In genomic region chr13:114136576-114136975, GRCh38 we compare ENCODE assay signal across 22 cellular contexts. TPM values are rescaled to one million over a fixed set of nuclear protein-coding genes. Genes with fewer than 3 reads are reported as not detected.
DNase-seq lines count a peak whose midpoint lies in the region; ATAC-seq, FAIRE-seq and TF ChIP-seq lines count a peak whose summit lies in the region.
"Had no signal": no experiment of that assay in that cellular context is flagged by ENCODE, and none has a peak within 500 bp of the region (broad histone marks: within the 10 kb centered on the region; RNA-seq: fewer than 3 reads in every experiment).

No MANE protein-coding gene starts in this region.

- H3K4me1 ChIP-seq in GM23338 (ENCODE audit: insufficient read depth) (no peaks in the 10 kb centered on the region), H1 (replicated peaks in 1 of 4; ENCODE audit: control insufficient read depth in 3 of 4, insufficient read depth in 4 of 4, low read length in 3 of 4) (peaks cover 0 to 4% (median 2%) of the 10 kb centered on the region in 4 experiments; a peak in 3 of 7 replicates)

- peaks cover 12% of the 10 kb centered on the region; the same call in 1 of the 2 replicates for H3F3A ChIP-seq in GM23338 (replicated peaks; ENCODE audit: low read depth)

- 93% methylated on average over 7 of the region's 7 CpGs; no CpG with 5 or more reads in 1 of the 2 experiments for WGBS in H1 (ENCODE audit: extremely low coverage in 1 of 2, insufficient coverage in 1 of 2, insufficient read length in 1 of 2, insufficient replicate concordance in 2 of 2, low coverage in 1 of 2, low lambda C conversion rate in 2 of 2, missing lambda C conversion rate in 1 of 2), 2 experiments

- no peak overlapping the region for H2BK12ac ChIP-seq in H1 (ENCODE audit: low read depth, low read length)

- no peak overlapping the region for H4K5ac ChIP-seq in H1 (ENCODE audit: insufficient read length, low read depth, low read length)

- TF ChIP-seq RAD21 in H1 (IDR thresholded peaks at IDR 0.05 in 1 of 2, conservative IDR thresholded peaks at IDR 0.05 in 1 of 2; ENCODE audit: low read depth in 2 of 2, low read length in 2 of 2) = no peak

- H3K9me2 ChIP-seq in GM23338 (ENCODE audit: insufficient read depth) = no peaks in the 10 kb centered on the region

- peak overlapping the region; percentile 54 for H2BK120ac ChIP-seq in H1 (replicated peaks; ENCODE audit: low read depth, low read length)

- no peak for TF ChIP-seq CTCF in GM23338 (conservative IDR thresholded peaks at IDR 0.05; ENCODE audit: low read depth in 2 of 2)
- no peak for TF ChIP-seq CTCF in H1 (IDR thresholded peaks at IDR 0.05; ENCODE audit: control extremely low read depth in 1 of 3, insufficient read depth in 1 of 3, low read depth in 1 of 3, low read length in 3 of 3)

- peaks cover 14% of the 10 kb centered on the region for H3K23me2 ChIP-seq in H1 (ENCODE audit: low read depth, low read length)

- no peak overlapping the region for H3K56ac ChIP-seq in H1 (replicated peaks; ENCODE audit: insufficient read length, low read depth, low read length)

- no peak overlapping the region for H2BK15ac ChIP-seq in H1 (ENCODE audit: low read length)

- no peaks in the 10 kb centered on the region for H3K9me3 ChIP-seq in H1 (ENCODE audit: insufficient read depth in 2 of 2, low read depth in 1 of 2, low read length in 1 of 2)

- H3K4me3 ChIP-seq in GM23338 (no peak overlapping the region), H1 (ENCODE audit: extremely low read depth in 1 of 4, insufficient read depth in 2 of 4, low read depth in 3 of 4, low read length in 4 of 4) (no peak overlapping the region)
- H3K4me3 ChIP-seq: GM12878, PC-9 had no signal

- H4K20me1 ChIP-seq in GM23338 (replicated peaks; ENCODE audit: insufficient read depth) = no peaks in the 10 kb centered on the region
- H4K20me1 ChIP-seq in H1 (replicated peaks in 1 of 2; ENCODE audit: control insufficient read depth in 1 of 2, insufficient read depth in 2 of 2, low read length in 2 of 2) = peaks cover 0 to 11% of the 10 kb centered on the region in 2 experiments

- H3K23ac ChIP-seq in H1 (ENCODE audit: insufficient read length) = no peak overlapping the region

- no peak overlapping the region for H3K4me2 ChIP-seq in GM23338
- H3K4me2 ChIP-seq in H1 (ENCODE audit: insufficient read depth in 1 of 2, low read depth in 2 of 2, low read length in 2 of 2) = no peak overlapping the region
- H3K4me2 ChIP-seq: KMS-11, PC-9 had no signal

- H3K18ac ChIP-seq in H1 (ENCODE audit: extremely low read depth, low read length) = no peak overlapping the region

- no peak for ATAC-seq in GM23338
- ATAC-seq in HG03378 (IDR thresholded peaks at IDR 0.05; ENCODE audit: unreplicated experiment) = no peak
- ATAC-seq: GM12878, HepG2 had no signal

- no peak overlapping the region for H3K9ac ChIP-seq in H1 (replicated peaks in 1 of 4; ENCODE audit: extremely low read depth in 1 of 4, low read depth in 3 of 4, low read length in 3 of 4)
- H3K9ac ChIP-seq: KMS-11 had no signal

- FAIRE-seq in H1 (lab: Jason Lieb, UNC) = no peak
- FAIRE-seq: GM12878, HepG2 had no signal

- no peak overlapping the region for H2AK5ac ChIP-seq in H1 (ENCODE audit: low read depth, low read length)

- H3K36me3 Mint-ChIP-seq in T-helper 1 cell treated with Interleukin-12 subunit alpha and Interleukin-12 subunit beta and Interleukin-4 antibody, amounts not matched to agents 30 μg/mL and 1 μg/mL, for 36 hours (ENCODE audit: low read depth) = peaks cover 2% of the 10 kb centered on the region
- H3K36me3 Mint-ChIP-seq in GM23338 (ENCODE audit: low read depth) = peaks cover 3% of the 10 kb centered on the region; the same call in 1 of the 3 replicates

- H3K79me2 ChIP-seq in GM23338 (replicated peaks; ENCODE audit: insufficient read depth) = peaks cover 2% of the 10 kb centered on the region
- H3K79me2 ChIP-seq in H1 (ENCODE audit: control insufficient read depth in 1 of 2, insufficient read depth in 2 of 2, low read length in 2 of 2) = no peaks in the 10 kb centered on the region

- H3K4me3 Mint-ChIP-seq in T-helper 1 cell treated with Interleukin-12 subunit alpha and Interleukin-12 subunit beta and Interleukin-4 antibody, amounts not matched to agents 30 μg/mL and 1 μg/mL, for 36 hours = no peak overlapping the region
- no peak overlapping the region for H3K4me3 Mint-ChIP-seq in GM23338
- H3K4me3 Mint-ChIP-seq: B cell had no signal

- H2BK20ac ChIP-seq in H1 (ENCODE audit: low read length) = no peak overlapping the region; the same call in 1 of the 2 replicates

- no peak overlapping the region for H2BK5ac ChIP-seq in H1 (ENCODE audit: low read depth, low read length)

- H3K27ac Mint-ChIP-seq in T-helper 1 cell treated with Interleukin-12 subunit alpha and Interleukin-12 subunit beta and Interleukin-4 antibody, amounts not matched to agents 30 μg/mL and 1 μg/mL, for 36 hours = peak overlapping the region; percentile 26
- H3K27ac Mint-ChIP-seq in GM23338 = no peak overlapping the region

- H3K4ac ChIP-seq in H1 (replicated peaks; ENCODE audit: insufficient read length, low read depth, low read length) = no peak overlapping the region

- CTCF ChIA-PET in H1 (lab: Charles Lee; ENCODE audit: partially characterized antibody) = interaction anchor here (1.2 to 2.2 kb wide), 2 partner anchors 8 to 26 kb away, joined by 4 to 13 read pairs; no protein-coding TSS in a partner anchor

- no peaks in the 10 kb centered on the region for H3K79me1 ChIP-seq in H1 (ENCODE audit: low read depth, low read length)

- POLR2A ChIA-PET in H1 (lab: Charles Lee; ENCODE audit: partially characterized antibody) = no interaction called here

- H3K36me3 ChIP-seq in GM23338 (ENCODE audit: insufficient read depth) = no peaks in the 10 kb centered on the region; the same call in 1 of the 2 replicates
- H3K36me3 ChIP-seq in H1 (ENCODE audit: control insufficient read depth in 2 of 4, insufficient read depth in 4 of 4, low read length in 3 of 4) = no peaks in the 10 kb centered on the region; a peak in 1 of 8 replicates

- H3K27me3 ChIP-seq in GM23338 (ENCODE audit: insufficient read depth) (no peaks in the 10 kb centered on the region), H1 (replicated peaks in 1 of 4; ENCODE audit: control insufficient read depth in 3 of 4, extremely low read depth in 1 of 4, insufficient read depth in 3 of 4, low read length in 3 of 4) (peaks cover 0 to 2% (median 2%) of the 10 kb centered on the region in 4 experiments; a peak in 5 of 7 replicates)

- TF ChIP-seq EP300 in H1 (IDR thresholded peaks at IDR 0.05; ENCODE audit: borderline replicate concordance in 1 of 2, low read depth in 2 of 2, low read length in 2 of 2) = no peak

- H2AFZ ChIP-seq in GM23338 = peak overlapping the region; percentile 83; the same call in 1 of the 2 replicates
- H2AFZ ChIP-seq in H1 (ENCODE audit: low read length) = no peak overlapping the region
- H2AFZ ChIP-seq: PC-9 had no signal

- H4K8ac ChIP-seq in H1 (ENCODE audit: extremely low read depth, insufficient read depth, low read length) = no peak overlapping the region

- peaks cover 4% of the 10 kb centered on the region for H3K27me3 Mint-ChIP-seq in T-helper 1 cell treated with Interleukin-12 subunit alpha and Interleukin-12 subunit beta and Interleukin-4 antibody, amounts not matched to agents 30 μg/mL and 1 μg/mL, for 36 hours (ENCODE audit: low read depth)
- peaks cover 6% of the 10 kb centered on the region for H3K27me3 Mint-ChIP-seq in GM23338 (ENCODE audit: insufficient read depth, low read depth, poor library complexity)
- H3K27me3 Mint-ChIP-seq: B cell had no signal

- no peak overlapping the region for H4K91ac ChIP-seq in H1 (replicated peaks; ENCODE audit: insufficient read length, low read length)

- DNase-seq in T-helper 1 cell (no peak), GM23338 (ENCODE audit: low spot score) (no peak), H1 (ENCODE audit: low read depth in 1 of 2, low spot score in 2 of 2) (no peak), retina (peak; percentile 1), inferior parietal cortex (ENCODE audit: extremely low spot score) (no peak), NCI-H345 treated with DMSO at 0.1 percent for 48 hours (lab: John Stamatoyannopoulos, UW; ENCODE audit: unreplicated experiment) (no peak)
- DNase-seq: DMS 273 treated with DMSO at 0.1 percent for 48 hours, GDM1, NCI-H1436 treated with DMSO at 0.1 percent for 48 hours, NCI-H2081, NCI-H510A treated with DMSO at 0.1 percent for 48 hours, NCI-H82, PC-9 had no signal

- H3K14ac ChIP-seq in H1 (ENCODE audit: insufficient read length) = no peak overlapping the region

- H3K9me3 Mint-ChIP-seq in T-helper 1 cell treated with Interleukin-12 subunit alpha and Interleukin-12 subunit beta and Interleukin-4 antibody, amounts not matched to agents 30 μg/mL and 1 μg/mL, for 36 hours = peaks cover 3% of the 10 kb centered on the region
- H3K9me3 Mint-ChIP-seq in GM23338 = peaks cover 7% of the 10 kb centered on the region

- peaks cover 15% of the 10 kb centered on the region for H3K4me1 Mint-ChIP-seq in T-helper 1 cell treated with Interleukin-12 subunit alpha and Interleukin-12 subunit beta and Interleukin-4 antibody, amounts not matched to agents 30 μg/mL and 1 μg/mL, for 36 hours (ENCODE audit: low read depth)
- H3K4me1 Mint-ChIP-seq in GM23338 = peaks cover 10% of the 10 kb centered on the region

- no peak for TF ChIP-seq POLR2A in H1 (IDR thresholded peaks at IDR 0.05; ENCODE audit: control extremely low read depth in 1 of 2, low read depth in 2 of 2, low read length in 2 of 2)

- no peak overlapping the region for H3K27ac ChIP-seq in GM23338 (ENCODE audit: low read depth)
- H3K27ac ChIP-seq in H1 (ENCODE audit: low read depth, low read length) = no peak overlapping the region
- H3K27ac ChIP-seq: 22Rv1, KMS-11, PC-9 had no signal

RNA-seq across cellular contexts. Expression of gene RASA3, which starts 4.2 kb away (rescaled TPM):
- total RNA-seq in GM23338 (2014; rRNA removed; shearing (Covaris generic)) = 18.7 and 20.7 TPM in 2 replicates
- polyA plus RNA-seq in GM23338 (2016; fragmentation: Nextera tagmentation; extraction: Ambion mirVana) (11.2 and 11.7 TPM in 2 replicates), H1 (2011; rRNA removed) (7.5 and 11.0 TPM in 2 replicates)
- total RNA-seq in H1 (2021; fragmentation: NEBNext Ultra II Directional; extraction: Animal tissue kit (Norgen Biotek cat#: 25700)) = 21.9 TPM in 2 replicates
- polyA plus RNA-seq in H1 (2011; cell fraction: cytosol; rRNA removed) = 12.9 TPM
- 15.0 TPM for polyA plus RNA-seq in H1 (2011; cell fraction: nucleus; rRNA removed)
- 11.8 to 14.5 TPM (median 13.4 TPM) in 4 replicates for polyA plus RNA-seq in H1 (2012, experiment 1 of 2)
- 7.7 TPM for polyA plus RNA-seq in H1 (2012, experiment 2 of 2)
- 11.2 TPM for polyA plus RNA-seq in H1 (2013, experiment 1 of 2)
- 11.4 TPM for polyA plus RNA-seq in H1 (2013, experiment 2 of 2)
- polyA minus RNA-seq in H1 (2011; rRNA and poly(A)+ RNA removed) = 10.6 and 10.8 TPM in 2 replicates
- polyA minus RNA-seq in H1 (2011; cell fraction: cytosol; rRNA and poly(A)+ RNA removed) = 11.4 TPM
- polyA minus RNA-seq in H1 (2011; cell fraction: nucleus; rRNA and poly(A)+ RNA removed) = 6.9 TPM
- total RNA-seq: HepG2 had no signal

RNA-seq across cellular contexts. Expression of gene CFAP97D2, which starts 42.5 kb away (rescaled TPM):
- total RNA-seq in GM23338 (2014; rRNA removed; shearing (Covaris generic)) = not detected in 2 replicates
- polyA plus RNA-seq in GM23338 (2016; fragmentation: Nextera tagmentation; extraction: Ambion mirVana) (not detected in 2 replicates), H1 (2011; rRNA removed) (not detected in 2 replicates)
- total RNA-seq in H1 (2021; fragmentation: NEBNext Ultra II Directional; extraction: Animal tissue kit (Norgen Biotek cat#: 25700)) = not detected in 2 replicates
- not detected for polyA plus RNA-seq in H1 (2011; cell fraction: cytosol; rRNA removed)
- polyA plus RNA-seq in H1 (2011; cell fraction: nucleus; rRNA removed) = not detected
- polyA plus RNA-seq in H1 (2012, experiment 1 of 2) = not detected in 4 replicates
- not detected for polyA plus RNA-seq in H1 (2012, experiment 2 of 2)
- not detected for polyA plus RNA-seq in H1 (2013, experiment 1 of 2)
- polyA plus RNA-seq in H1 (2013, experiment 2 of 2) = not detected
- polyA minus RNA-seq in H1 (2011; rRNA and poly(A)+ RNA removed) = not detected in 2 replicates
- not detected for polyA minus RNA-seq in H1 (2011; cell fraction: cytosol; rRNA and poly(A)+ RNA removed)
- polyA minus RNA-seq in H1 (2011; cell fraction: nucleus; rRNA and poly(A)+ RNA removed) = not detected
- total RNA-seq: GM12878, HepG2, M059J, PC-9 had no signal
- polyA plus RNA-seq: AG04450, GM12878, HepG2 had no signal
